Comparison of ENCODE assay signal across 8 cellular contexts in genomic region chr2:61853848-61854434, GRCh38.
DNase-seq lines count a peak whose midpoint lies in the region; ATAC-seq and TF ChIP-seq lines count a peak whose summit lies in the region.

TSS of gene FAM161A (minus strand) at chr2:61854060. CDS start at chr2:61854041, 19 bp downstream.

- peak within 1 kb of the TSS; percentile 89 for H3K4me3 ChIP-seq in AG09309 (ENCODE audit: control insufficient read depth, low read depth, low read length)

- ATAC-seq in HG03159 (IDR thresholded peaks at IDR 0.05; ENCODE audit: unreplicated experiment): peak; percentile 67
- ATAC-seq in central memory CD8-positive, alpha-beta T cell (replicated peaks; ENCODE audit: extremely low read depth, poor library complexity, severe bottlenecking): peak; percentile 53

- TF ChIP-seq POLR2A in GM18951 (IDR thresholded peaks at IDR 0.05; ENCODE audit: extremely low read depth, insufficient read depth, insufficient read length): peak; percentile 49

- H3K36me3 Mint-ChIP-seq in central memory CD8-positive, alpha-beta T cell (ENCODE audit: insufficient read depth): peaks cover 9% of the 10 kb centered on the region

- H3K4me1 Mint-ChIP-seq in central memory CD8-positive, alpha-beta T cell: peaks cover 9% of the 10 kb centered on the region

- peak; percentile 32 for DNase-seq in AG09309 (ENCODE audit: low read depth)
- peak; percentile 40 for DNase-seq in NCI-H2196 treated with DMSO at 0.1 percent for 48 hours (lab: John Stamatoyannopoulos, UW; ENCODE audit: unreplicated experiment)
- peak; percentile 33 to 50 (median 48) for DNase-seq in activated CD4-positive, CD25-positive, alpha-beta regulatory T cell (lab: John Stamatoyannopoulos, UW)
- DNase-seq in central memory CD8-positive, alpha-beta T cell (ENCODE audit: low spot score in 2 of 2): peak; percentile 48 to 52
- DNase-seq in islet precursor cell: peak; percentile 90
- DNase-seq in stimulated activated CD4-positive, alpha-beta T cell treated with anti-CD3 and anti-CD28 coated beads, Interleukin-12 subunit alpha, Interleukin-12 subunit beta, amount 100 ng/mL, for 4 hours: peak; percentile 72

- in situ Hi-C loops in GM18951 (cut with MboI; ENCODE audit: low sequenced_read_pairs, unreplicated experiment): no loop called here

- no peak for TF ChIP-seq CTCF in AG09309 (IDR thresholded peaks at IDR 0.05; ENCODE audit: control insufficient read depth, insufficient read depth, low read depth, low read length, missing control alignments)

- H3K4me3 Mint-ChIP-seq in central memory CD8-positive, alpha-beta T cell: peak within 1 kb of the TSS; percentile 95

- H3K27me3 Mint-ChIP-seq in central memory CD8-positive, alpha-beta T cell: no peaks in the 10 kb centered on the region

- no peaks in the 10 kb centered on the region for H3K9me3 Mint-ChIP-seq in central memory CD8-positive, alpha-beta T cell

- H3K27ac Mint-ChIP-seq in central memory CD8-positive, alpha-beta T cell (ENCODE audit: low read depth): peak within 1 kb of the TSS; percentile 91

Comparison
In these comparisons a context has a peak if more than half of its experiments do, and no peak if none do; other contexts are left out.
1. Peak in every context shown above with its lines: DNase-seq, ATAC-seq and H3K4me3 ChIP-seq.
2. DNase-seq: peak in every context shown above with its lines; median percentile 90 in islet precursor cell; 72 in stimulated activated CD4-positive, alpha-beta T cell treated with anti-CD3 and anti-CD28 coated beads, Interleukin-12 subunit alpha, Interleukin-12 subunit beta, amount 100 ng/mL, for 4 hours; 50 in central memory CD8-positive, alpha-beta T cell; 48 in activated CD4-positive, CD25-positive, alpha-beta regulatory T cell; 40 in NCI-H2196 treated with DMSO at 0.1 percent for 48 hours; 32 in AG09309.